In genomic region chr17:77394540-77395295, GRCh38 we compare ENCODE assay signal across 10 cellular contexts.
DNase-seq lines count a peak whose midpoint lies in the region; ATAC-seq and TF ChIP-seq lines count a peak whose summit lies in the region.
"Had no signal": no experiment of that assay in that cellular context is flagged by ENCODE, and none has a peak within 500 bp of the region (broad histone marks: within the 10 kb centered on the region; RNA-seq: fewer than 3 reads in every experiment).

No MANE protein-coding gene starts in this region.

- no peaks in the 10 kb centered on the region for H3K9me3 Mint-ChIP-seq in activated naive CD8-positive, alpha-beta T cell (ENCODE audit: low read depth)
- H3K9me3 Mint-ChIP-seq in activated naive CD8-positive, alpha-beta T cell treated with anti-CD3 and anti-CD28 coated beads, Interleukin-2, amount 50 U/mL, for 24 hours: no peaks in the 10 kb centered on the region
- no peaks in the 10 kb centered on the region for H3K9me3 Mint-ChIP-seq in endodermal cell
- H3K9me3 Mint-ChIP-seq: activated naive CD8-positive, alpha-beta T cell treated with anti-CD3 and anti-CD28 coated beads, Interleukin-2, amount 10 ng/mL, durations not matched to agents 7 days and 5 days had no signal

- WGBS in endodermal cell (ENCODE audit: insufficient coverage in 1 of 2, insufficient read length in 1 of 2), 2 experiments: 87 to 93% methylated on average over 11 to 15 of the region's 15 CpGs

- intact Hi-C loops in uterus (cut with DNase I; ENCODE audit: low total_unique reads): no loop called here

- H3K9me3 ChIP-seq in endodermal cell (ENCODE audit: control insufficient read depth, low read length): no peaks in the 10 kb centered on the region
- H3K9me3 ChIP-seq in muscle layer of colon (ENCODE audit: low read length): no peaks in the 10 kb centered on the region
- H3K9me3 ChIP-seq in uterus: no peaks in the 10 kb centered on the region

- peaks cover 76% of the 10 kb centered on the region for H3K4me1 Mint-ChIP-seq in activated naive CD8-positive, alpha-beta T cell (ENCODE audit: low read depth)
- peaks cover 53% of the 10 kb centered on the region for H3K4me1 Mint-ChIP-seq in activated naive CD8-positive, alpha-beta T cell treated with anti-CD3 and anti-CD28 coated beads, Interleukin-2, amount 50 U/mL, for 24 hours
- peaks cover 33% of the 10 kb centered on the region for H3K4me1 Mint-ChIP-seq in endodermal cell

- no peaks in the 10 kb centered on the region for H3K27me3 Mint-ChIP-seq in activated naive CD8-positive, alpha-beta T cell
- no peaks in the 10 kb centered on the region for H3K27me3 Mint-ChIP-seq in activated naive CD8-positive, alpha-beta T cell treated with anti-CD3 and anti-CD28 coated beads, Interleukin-2, amount 50 U/mL, for 24 hours
- H3K27me3 Mint-ChIP-seq in endodermal cell (ENCODE audit: insufficient read depth): no peaks in the 10 kb centered on the region
- H3K27me3 Mint-ChIP-seq: activated naive CD8-positive, alpha-beta T cell treated with anti-CD3 and anti-CD28 coated beads, Interleukin-2, amount 10 ng/mL, durations not matched to agents 7 days and 5 days had no signal

- no peaks in the 10 kb centered on the region for H3K27me3 ChIP-seq in endodermal cell (ENCODE audit: control insufficient read depth, insufficient read depth, low read length, poor library complexity, severe bottlenecking)
- no peaks in the 10 kb centered on the region for H3K27me3 ChIP-seq in muscle layer of colon (ENCODE audit: control insufficient read depth in 1 of 2, insufficient read depth in 2 of 2, low read length in 2 of 2)
- no peaks in the 10 kb centered on the region for H3K27me3 ChIP-seq in uterus
- no peaks in the 10 kb centered on the region for H3K27me3 ChIP-seq in brain microvascular endothelial cell (replicated peaks)

- H3K27ac ChIP-seq in endodermal cell (ENCODE audit: low read depth, low read length) (peak overlapping the region; percentile 20), muscle layer of colon (ENCODE audit: low read depth, low read length) (peak overlapping the region; percentile 35), uterus (peak overlapping the region; percentile 7 to 50), brain microvascular endothelial cell (no peak overlapping the region)

- peak overlapping the region; percentile 22 for H3K27ac Mint-ChIP-seq in activated naive CD8-positive, alpha-beta T cell
- H3K27ac Mint-ChIP-seq in activated naive CD8-positive, alpha-beta T cell treated with anti-CD3 and anti-CD28 coated beads, Interleukin-2, amount 50 U/mL, for 24 hours: no peak overlapping the region
- H3K27ac Mint-ChIP-seq in endodermal cell: peak overlapping the region; percentile 72

- no peaks in the 10 kb centered on the region for H3K36me3 Mint-ChIP-seq in activated naive CD8-positive, alpha-beta T cell
- H3K36me3 Mint-ChIP-seq in activated naive CD8-positive, alpha-beta T cell treated with anti-CD3 and anti-CD28 coated beads, Interleukin-2, amount 50 U/mL, for 24 hours (ENCODE audit: low read depth): no peaks in the 10 kb centered on the region
- H3K36me3 Mint-ChIP-seq in endodermal cell (ENCODE audit: low read depth): peaks cover 5% of the 10 kb centered on the region

- no peak for ATAC-seq in activated naive CD8-positive, alpha-beta T cell treated with anti-CD3 and anti-CD28 coated beads, Interleukin-2, amount 50 U/mL, for 24 hours

- DNase-seq in activated naive CD8-positive, alpha-beta T cell treated with anti-CD3 and anti-CD28 coated beads, Interleukin-2, amount 50 U/mL, for 24 hours: no peak
- DNase-seq in endodermal cell (no peak), uterus (no peak), brain microvascular endothelial cell (no peak), activated gamma-delta T cell treated with Interleukin-2 at 50 U/mL for 16 hours (no peak), ureter (ENCODE audit: low spot score) (no peak)
- DNase-seq: activated naive CD8-positive, alpha-beta T cell treated with anti-CD3 and anti-CD28 coated beads, Interleukin-2, amount 10 ng/mL, durations not matched to agents 7 days and 5 days; kidney glomerular epithelial cell had no signal

- TF ChIP-seq CTCF in endodermal cell (conservative IDR thresholded peaks at IDR 0.05): no peak
- TF ChIP-seq CTCF in uterus (IDR thresholded peaks at IDR 0.05): no peak
- no peak for TF ChIP-seq CTCF in brain microvascular endothelial cell (IDR thresholded peaks at IDR 0.05; ENCODE audit: low read depth, low read length, missing control alignments)

- in situ Hi-C loops in brain microvascular endothelial cell (cut with HindIII; ENCODE audit: low pct_ligation_motif_present, low sequenced_read_pairs): no loop called here

- H3K9ac ChIP-seq in endodermal cell (ENCODE audit: extremely low read depth, low read length, poor library complexity, severe bottlenecking): no peak overlapping the region
- H3K9ac ChIP-seq in muscle layer of colon (ENCODE audit: low read length): peak overlapping the region; percentile 46

- TF ChIP-seq POLR2A in uterus (IDR thresholded peaks at IDR 0.05): no peak

- H3K4me3 Mint-ChIP-seq in activated naive CD8-positive, alpha-beta T cell: no peak overlapping the region
- no peak overlapping the region for H3K4me3 Mint-ChIP-seq in activated naive CD8-positive, alpha-beta T cell treated with anti-CD3 and anti-CD28 coated beads, Interleukin-2, amount 50 U/mL, for 24 hours
- H3K4me3 Mint-ChIP-seq in endodermal cell: no peak overlapping the region
- H3K4me3 Mint-ChIP-seq: activated naive CD8-positive, alpha-beta T cell treated with anti-CD3 and anti-CD28 coated beads, Interleukin-2, amount 10 ng/mL, durations not matched to agents 7 days and 5 days had no signal

- H3K36me3 ChIP-seq in endodermal cell (ENCODE audit: control insufficient read depth, insufficient read depth, low read length) (peaks cover 12% of the 10 kb centered on the region), muscle layer of colon (ENCODE audit: insufficient read depth, low read length) (no peaks in the 10 kb centered on the region), uterus (no peaks in the 10 kb centered on the region), brain microvascular endothelial cell (replicated peaks) (peaks cover 7% of the 10 kb centered on the region)

- H3K4me3 ChIP-seq in endodermal cell (ENCODE audit: low read length) (no peak overlapping the region), muscle layer of colon (ENCODE audit: low read depth in 1 of 2, low read length in 2 of 2) (no peak overlapping the region), uterus (no peak overlapping the region), brain microvascular endothelial cell (ENCODE audit: low read depth, low read length) (no peak overlapping the region)

- H3K4me1 ChIP-seq in endodermal cell (ENCODE audit: control insufficient read depth, insufficient read depth, low read length): peaks cover 32% of the 10 kb centered on the region
- peaks cover 89% of the 10 kb centered on the region for H3K4me1 ChIP-seq in muscle layer of colon (ENCODE audit: insufficient read depth, low read length)
- peaks cover 20 to 41% of the 10 kb centered on the region in 2 donors for H3K4me1 ChIP-seq in uterus
